ENCODE assay signal across 1 cellular context in the genomic region with DNA sequence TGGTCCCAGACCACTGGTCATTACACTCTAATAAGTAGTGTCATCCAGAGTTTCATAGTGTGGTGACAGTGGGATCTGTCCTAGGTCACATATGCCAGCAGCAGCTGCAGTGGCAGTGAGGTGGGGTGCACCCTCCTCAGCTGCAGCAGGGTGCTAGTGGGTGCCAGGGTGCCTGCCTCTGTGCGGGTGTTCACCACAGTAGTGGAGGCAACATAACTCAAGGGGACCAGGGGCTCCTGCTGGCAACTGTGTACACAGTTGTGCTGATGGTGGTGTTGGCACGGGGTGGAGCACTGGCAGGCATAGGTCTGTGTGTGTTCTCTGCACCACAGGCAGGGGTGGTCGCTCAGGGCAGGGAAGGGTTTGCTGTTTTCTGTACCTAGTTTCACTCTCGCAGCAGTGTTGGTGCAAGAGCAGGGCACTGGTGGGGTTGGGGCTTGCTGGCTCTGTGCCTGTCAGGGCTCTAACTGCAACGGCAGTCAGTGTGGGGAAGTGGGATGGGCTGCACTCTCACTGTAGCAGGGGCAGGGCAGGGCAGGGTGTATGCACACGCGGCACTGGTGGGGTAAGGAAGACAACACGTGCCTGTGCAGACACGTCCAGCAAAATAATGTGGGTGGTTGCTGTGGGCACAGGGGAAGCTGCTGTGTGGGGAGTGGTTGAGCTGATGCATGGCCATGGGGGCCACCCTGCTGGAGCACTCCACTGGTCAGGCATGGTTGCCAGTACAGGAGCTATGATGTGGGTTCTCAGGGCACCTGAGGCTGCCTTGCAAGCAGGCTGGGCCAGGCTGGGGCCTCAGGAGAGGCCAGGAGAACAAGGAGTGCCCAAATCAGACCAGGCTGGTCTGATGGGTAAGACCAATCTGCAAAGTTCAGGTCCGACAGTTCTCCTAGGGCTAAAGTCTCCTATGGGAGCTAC.
TF ChIP-seq lines count a peak whose summit lies in the region.

No MANE protein-coding gene starts in this region.

TF ChIP-seq in H1, 55 proteins besides CTCF, POLR2A, EP300 and RAD21:
- TF ChIP-seq, protein P1, sequence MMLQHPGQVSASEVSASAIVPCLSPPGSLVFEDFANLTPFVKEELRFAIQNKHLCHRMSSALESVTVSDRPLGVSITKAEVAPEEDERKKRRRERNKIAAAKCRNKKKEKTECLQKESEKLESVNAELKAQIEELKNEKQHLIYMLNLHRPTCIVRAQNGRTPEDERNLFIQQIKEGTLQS (IDR thresholded peaks at IDR 0.05; ENCODE audit: insufficient read depth, low read depth, low read length), result no peak
- no peak for TF ChIP-seq TEAD4 (IDR thresholded peaks at IDR 0.05; ENCODE audit: low read depth, low read length)
